ENCODE assay signal across 1 cellular context in the genomic region with DNA sequence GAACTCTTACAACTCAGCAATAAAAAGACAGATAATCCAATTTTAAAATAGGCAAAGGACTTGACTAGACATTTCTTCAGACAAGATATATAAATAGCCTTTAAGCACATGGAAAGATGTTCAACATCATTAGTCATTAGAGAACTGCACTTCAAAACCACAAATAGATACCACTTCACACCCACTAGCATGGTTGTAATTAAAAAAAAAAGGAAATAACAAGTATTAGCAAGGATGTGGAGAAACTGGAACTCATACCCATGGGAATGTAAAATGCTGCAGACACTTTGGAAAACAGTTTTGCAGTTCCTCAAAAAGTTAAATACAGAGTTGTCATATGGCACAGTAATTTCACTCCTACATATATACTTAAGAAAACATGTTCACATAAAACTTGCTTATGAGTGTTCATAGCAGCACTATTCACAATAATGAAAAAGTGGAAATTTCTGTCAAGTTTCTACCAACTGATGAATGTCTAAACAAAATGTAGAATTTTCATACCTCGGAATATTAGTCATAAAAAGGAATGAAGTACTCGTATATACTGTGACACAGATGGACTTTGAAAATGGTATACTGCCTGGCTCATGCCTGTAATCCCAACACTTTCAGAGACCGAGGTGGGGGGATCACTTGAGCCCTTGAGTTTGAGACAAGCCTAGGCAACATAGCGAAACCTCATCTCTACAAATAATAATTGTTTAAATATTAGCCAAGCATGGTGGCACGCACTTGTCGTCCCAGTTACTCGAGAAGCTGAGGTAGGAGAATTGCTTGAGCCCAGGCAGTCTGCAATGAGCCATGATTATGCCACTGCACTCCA.
A peak's percentile ranks its signal among the peaks of the same experiment; 100 is the strongest.
TF ChIP-seq lines count a peak whose summit lies in the region.

No MANE protein-coding gene starts in this region.

TF ChIP-seq in A549, 52 proteins besides CTCF, POLR2A, EP300 and RAD21 (continued from another document):
- TF ChIP-seq GATA3 (IDR thresholded peaks at IDR 0.05; ENCODE audit: borderline replicate concordance) (0 out of 2 replicates have a peak, but pooled peaks have one; percentile 17), ZFP36 (IDR thresholded peaks at IDR 0.05; ENCODE audit: borderline replicate concordance, partially characterized antibody) (no peak), NFE2L2 (conservative IDR thresholded peaks at IDR 0.05; ENCODE audit: low read length) (no peak), RNF2 (IDR thresholded peaks at IDR 0.05; ENCODE audit: borderline replicate concordance, low read depth) (no peak)
